Comparison of ENCODE assay signal across 25 cellular contexts in the genomic region with DNA sequence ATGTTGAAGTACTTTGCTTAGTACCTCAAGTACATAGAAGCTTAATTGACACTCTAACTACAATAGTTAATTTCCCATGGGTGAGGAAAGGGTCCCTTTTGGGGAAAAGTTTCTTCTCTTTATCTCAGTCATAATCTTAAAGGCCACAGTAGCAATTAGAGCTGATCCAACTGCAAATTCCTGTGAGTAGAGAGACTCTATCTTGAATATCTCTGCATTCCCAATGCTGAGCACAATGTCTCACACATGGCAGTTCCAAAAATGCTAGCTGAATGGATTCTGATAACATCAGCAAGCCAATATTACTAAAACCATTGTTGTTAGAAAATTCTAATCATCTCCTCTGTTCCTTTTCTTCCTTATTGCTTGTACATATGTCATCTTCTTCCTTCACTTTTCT.
"Had no signal": no experiment of that assay in that cellular context is flagged by ENCODE, and none has a peak within 500 bp of the region (broad histone marks: within the 10 kb centered on the region; RNA-seq: fewer than 3 reads in every experiment).

No MANE protein-coding gene starts in this region.

- ATAC-seq: effector memory CD8-positive, alpha-beta T cell; esophagus mucosa; foreskin keratinocyte; gastrocnemius medialis; gastroesophageal sphincter; heart left ventricle; heart right ventricle had no signal

- DNase-seq: colonic mucosa; cortex of kidney; dermis blood vessel endothelial cell; dorsolateral prefrontal cortex; effector CD4-positive, alpha-beta T cell; effector CD8-positive, alpha-beta T cell; effector memory CD4-positive, alpha-beta T cell; effector memory CD8-positive, alpha-beta T cell; endodermal cell; erythroblast; esophagus squamous epithelium; foreskin fibroblast; foreskin keratinocyte; foreskin melanocyte; gastrocnemius medialis; glutamatergic neuron; head of caudate nucleus; heart left ventricle; heart right ventricle had no signal

- H3K4me3 Mint-ChIP-seq: dendritic cell treated with granulocyte-macrophage colony-stimulating factor and Interleukin-4, amounts not matched to agents 40 ng/mL and 50 ng/mL, for 4 days; effector memory CD8-positive, alpha-beta T cell; endodermal cell had no signal

- H3K4me1 ChIP-seq: colonic mucosa, esophagus muscularis mucosa, esophagus squamous epithelium, foreskin keratinocyte, gastrocnemius medialis, gastroesophageal sphincter, heart left ventricle, heart right ventricle had no signal

- H3K27ac ChIP-seq: colonic mucosa, coronary artery, dorsolateral prefrontal cortex, epithelial cell of prostate, esophagus muscularis mucosa, esophagus squamous epithelium, foreskin keratinocyte, gastrocnemius medialis, gastroesophageal sphincter, heart left ventricle, heart right ventricle had no signal

- H3K9me3 Mint-ChIP-seq: dendritic cell treated with granulocyte-macrophage colony-stimulating factor and Interleukin-4, amounts not matched to agents 40 ng/mL and 50 ng/mL, for 4 days; effector memory CD8-positive, alpha-beta T cell; endodermal cell had no signal

- H3K36me3 ChIP-seq: colonic mucosa, esophagus muscularis mucosa, esophagus squamous epithelium, gastrocnemius medialis, gastroesophageal sphincter, heart left ventricle, heart right ventricle had no signal

- H3K4me3 ChIP-seq: colonic mucosa, coronary artery, dorsolateral prefrontal cortex, esophagus muscularis mucosa, esophagus squamous epithelium, gastrocnemius medialis, gastroesophageal sphincter, heart left ventricle, heart right ventricle had no signal

- H3K27me3 Mint-ChIP-seq: dendritic cell treated with granulocyte-macrophage colony-stimulating factor and Interleukin-4, amounts not matched to agents 40 ng/mL and 50 ng/mL, for 4 days had no signal

- H3K27ac Mint-ChIP-seq: dendritic cell treated with granulocyte-macrophage colony-stimulating factor and Interleukin-4, amounts not matched to agents 40 ng/mL and 50 ng/mL, for 4 days; effector memory CD8-positive, alpha-beta T cell; endodermal cell had no signal

- H3K9me3 ChIP-seq: colonic mucosa, esophagus muscularis mucosa, esophagus squamous epithelium, gastrocnemius medialis, gastroesophageal sphincter, heart left ventricle, heart right ventricle had no signal

- H3K27me3 ChIP-seq: colonic mucosa, esophagus muscularis mucosa, esophagus squamous epithelium, gastrocnemius medialis, gastroesophageal sphincter, heart left ventricle, heart right ventricle had no signal
